Comparison of ENCODE assay signal across 9 cellular contexts in genomic region chr3:195102609-195103467, GRCh38.
DNase-seq lines count a peak whose midpoint lies in the region; ATAC-seq and TF ChIP-seq lines count a peak whose summit lies in the region.
"Had no signal": no experiment of that assay in that cellular context is flagged by ENCODE, and none has a peak within 500 bp of the region (broad histone marks: within the 10 kb centered on the region; RNA-seq: fewer than 3 reads in every experiment).

No MANE protein-coding gene starts in this region.

- H3K27me3 Mint-ChIP-seq in brain = peaks cover 3% of the 10 kb centered on the region

- H3K56ac ChIP-seq in IMR-90 (ENCODE audit: extremely low read depth, insufficient read depth, low read length) = peak overlapping the region; percentile 71

- TF ChIP-seq CTCF in IMR-90 (conservative IDR thresholded peaks at IDR 0.05; ENCODE audit: low read depth, low read length) = no peak
- no peak for TF ChIP-seq CTCF in brain (conservative IDR thresholded peaks at IDR 0.05)
- no peak for TF ChIP-seq CTCF in liver (IDR thresholded peaks at IDR 0.05; ENCODE audit: low read depth, low read length, missing input control)
- TF ChIP-seq CTCF in WERI-Rb-1 (IDR thresholded peaks at IDR 0.05; ENCODE audit: low read depth, low read length) = no peak

- POLR2A ChIA-PET in IMR-90 (lab: Charles Lee; ENCODE audit: unreplicated experiment) = no interaction called here

- peaks cover 20% of the 10 kb centered on the region for H3K9me1 ChIP-seq in IMR-90 (ENCODE audit: insufficient read depth, low read length)

- peak overlapping the region; percentile 96 for H2BK5ac ChIP-seq in IMR-90 (ENCODE audit: low read depth, low read length, poor library complexity, severe bottlenecking)

- TF ChIP-seq RAD21 in IMR-90 (IDR thresholded peaks at IDR 0.05; ENCODE audit: low read length) (no peak; the same call in 1 of the 2 replicates), liver (IDR thresholded peaks at IDR 0.05) (peak; percentile 24 to 33)

- peaks cover 56% of the 10 kb centered on the region for H3K4me1 Mint-ChIP-seq in brain

- H2AFZ ChIP-seq in IMR-90 (replicated peaks; ENCODE audit: low read length, poor library complexity) = peak overlapping the region; percentile 80

- H3K27ac ChIP-seq in IMR-90 (ENCODE audit: insufficient read depth, low read length) (peak overlapping the region; percentile 96), liver (ENCODE audit: low read depth in 1 of 2, low read length in 2 of 2) (peak overlapping the region in 1 of 2 donors; percentile 26), WERI-Rb-1 (no peak overlapping the region)
- H3K27ac ChIP-seq: thyroid gland had no signal

- H4K8ac ChIP-seq in IMR-90 (ENCODE audit: low read depth in 2 of 2, low read length in 2 of 2) = peak overlapping the region; percentile 65 to 99

- H3K14ac ChIP-seq in IMR-90 (replicated peaks; ENCODE audit: low read depth, low read length) = peak overlapping the region; percentile 90

- H4K91ac ChIP-seq in IMR-90 (ENCODE audit: insufficient read depth, low read depth, low read length) = peak overlapping the region; percentile 97

- H3K36me3 ChIP-seq in IMR-90 (ENCODE audit: control insufficient read depth, insufficient read depth, low read length) (no peaks in the 10 kb centered on the region), liver (ENCODE audit: control insufficient read depth in 4 of 4, insufficient read depth in 3 of 4, low read depth in 1 of 4, low read length in 3 of 4) (no peaks in the 10 kb centered on the region), WERI-Rb-1 (no peaks in the 10 kb centered on the region)
- H3K36me3 ChIP-seq: thyroid gland had no signal

- H3K23ac ChIP-seq in IMR-90 (ENCODE audit: low read depth, low read length) = peak overlapping the region; percentile 84; the same call in 1 of the 2 replicates

- 60% methylated on average over 2 of the region's 32 CpGs; no CpG with 5 or more reads in 1 of the 2 experiments for WGBS in IMR-90 (ENCODE audit: extremely low coverage in 2 of 2, insufficient read length in 1 of 2), 2 experiments
- 85% methylated on average over 32 of the region's 32 CpGs for WGBS in liver

- ATAC-seq in IMR-90 (ENCODE audit: low read depth) (peak; percentile 64), HG02759 (IDR thresholded peaks at IDR 0.05; ENCODE audit: unreplicated experiment) (no peak)

- peak overlapping the region; percentile 98 for H2AK5ac ChIP-seq in IMR-90 (ENCODE audit: low read depth, low read length)

- H3K4me2 ChIP-seq in IMR-90 (ENCODE audit: low read depth, low read length) = peak overlapping the region; percentile 25; the same call in 1 of the 2 replicates

- intact Hi-C loops in IMR-90 (cut with micrococcal nuclease) = loop anchor here (1.0 kb wide), 1 partner anchor 156 kb away; no protein-coding TSS in a partner anchor

- no peaks in the 10 kb centered on the region for H3K36me3 Mint-ChIP-seq in brain

- H3K4me1 ChIP-seq in IMR-90 (ENCODE audit: control insufficient read depth, insufficient read depth, low read length) = peaks cover 18% of the 10 kb centered on the region
- peaks cover 1 to 29% (median 13%) of the 10 kb centered on the region in 4 donors for H3K4me1 ChIP-seq in liver (ENCODE audit: control insufficient read depth in 4 of 4, insufficient read depth in 4 of 4, low read length in 3 of 4)
- H3K4me1 ChIP-seq: thyroid gland had no signal

- H2BK20ac ChIP-seq in IMR-90 (ENCODE audit: low read depth, low read length) = peak overlapping the region; percentile 98

- H3K9ac ChIP-seq in IMR-90 (ENCODE audit: low read depth, low read length) = no peak overlapping the region; the same call in 1 of the 2 replicates
- no peak overlapping the region for H3K9ac ChIP-seq in liver (ENCODE audit: low read depth in 1 of 2, low read length in 2 of 2)

- peak overlapping the region; percentile 98 for H2BK120ac ChIP-seq in IMR-90 (ENCODE audit: low read depth, low read length)

- H2BK15ac ChIP-seq in IMR-90 (ENCODE audit: low read depth, low read length) = peak overlapping the region; percentile 98

- no peak overlapping the region for H3K4me3 Mint-ChIP-seq in brain

- peak overlapping the region; percentile 97 for H3K4ac ChIP-seq in IMR-90 (ENCODE audit: low read depth, low read length)

- DNase-seq in 8988T (peak; percentile 60), IMR-90 (peak; percentile 98), NCI-H774 (lab: John Stamatoyannopoulos, UW) (no peak), WERI-Rb-1 (no peak)
- DNase-seq in stimulated activated CD8-positive, alpha-beta memory T cell treated with anti-CD3 and anti-CD28 coated beads, Interleukin-4, amount 100 ng/mL, for 48 hours = no peak
- DNase-seq: thyroid gland had no signal

- no peaks in the 10 kb centered on the region for H4K20me1 ChIP-seq in IMR-90 (ENCODE audit: insufficient read depth, low read length)

- TF ChIP-seq POLR2A in IMR-90 (IDR thresholded peaks at IDR 0.05; ENCODE audit: low read depth, low read length) = no peak

- H3K27me3 ChIP-seq in IMR-90 (ENCODE audit: control insufficient read depth, insufficient read depth, low read length) = no peaks in the 10 kb centered on the region
- H3K27me3 ChIP-seq in liver (ENCODE audit: control insufficient read depth in 4 of 4, insufficient read depth in 4 of 4, low read length in 3 of 4) = no peaks in the 10 kb centered on the region
- H3K27me3 ChIP-seq in WERI-Rb-1 (ENCODE audit: insufficient read depth, low read depth, severe bottlenecking) = no peaks in the 10 kb centered on the region
- H3K27me3 ChIP-seq: thyroid gland had no signal

- peak overlapping the region; percentile 27 to 85 (median 37) for H3K27ac Mint-ChIP-seq in brain

- H3K79me1 ChIP-seq in IMR-90 (ENCODE audit: low read depth in 1 of 2, low read length in 2 of 2) = peaks cover 12 to 35% of the 10 kb centered on the region in 2 experiments; a peak in 3 of 4 replicates

- H3K9me3 ChIP-seq in IMR-90 (ENCODE audit: control insufficient read depth, insufficient read depth, low read length) = no peaks in the 10 kb centered on the region
- H3K9me3 ChIP-seq in liver (ENCODE audit: control insufficient read depth in 4 of 4, low read length in 3 of 4) = no peaks in the 10 kb centered on the region
- H3K9me3 ChIP-seq in WERI-Rb-1 (ENCODE audit: severe bottlenecking) = no peaks in the 10 kb centered on the region
- H3K9me3 ChIP-seq: thyroid gland had no signal

- H3K4me3 ChIP-seq in IMR-90 (ENCODE audit: insufficient read depth, low read depth, low read length) (no peak overlapping the region), liver (ENCODE audit: low read depth in 1 of 3, low read length in 3 of 3) (no peak overlapping the region), WERI-Rb-1 (ENCODE audit: low read depth, low read length) (no peak overlapping the region)
- H3K4me3 ChIP-seq: thyroid gland had no signal

- H3K9me3 Mint-ChIP-seq in brain = peaks cover 0 to 2% (median 0%) of the 10 kb centered on the region in 5 experiments

- peak overlapping the region; percentile 99 for H4K5ac ChIP-seq in IMR-90 (ENCODE audit: low read depth, low read length)

- peak overlapping the region; percentile 12 for H2AK9ac ChIP-seq in IMR-90 (replicated peaks; ENCODE audit: low read depth, low read length, poor library complexity)

- in situ Hi-C loops in IMR-90 (cut with MboI; ENCODE audit: low sequenced_read_pairs) = no loop called here

- H3K18ac ChIP-seq in IMR-90 (ENCODE audit: low read depth, low read length) = peak overlapping the region; percentile 99

- CTCF ChIA-PET in IMR-90 (lab: Yijun Ruan, JAX) = interaction anchor here (1.1 kb wide), 1 partner anchor 420 kb away, joined by 4 read pairs; no protein-coding TSS in a partner anchor

- BruUV-seq in IMR-90 (replicated peaks; lab: Mats Ljungman, UMichigan) = no TSS peak

- dilution Hi-C loops in IMR-90 (cut with HindIII; ENCODE audit: low sequenced_read_pairs, unreplicated experiment) = no loop called here

TF ChIP-seq in IMR-90, 13 proteins besides CTCF, POLR2A, EP300 and RAD21 (continues in another document):
- TF ChIP-seq NFE2L2 (IDR thresholded peaks at IDR 0.05; ENCODE audit: low read depth, low read length) (peak; percentile 97), FOS (IDR thresholded peaks at IDR 0.05; ENCODE audit: low read depth, low read length) (peak; percentile 53; the same call in 1 of the 2 replicates), MAFK (IDR thresholded peaks at IDR 0.05; ENCODE audit: low read depth, low read length) (peak; percentile 83), CHD1 (IDR thresholded peaks at IDR 0.05; ENCODE audit: low read depth, low read length) (no peak), USF2 (IDR thresholded peaks at IDR 0.05; ENCODE audit: low read depth, low read length) (no peak), CEBPB (IDR thresholded peaks at IDR 0.05; ENCODE audit: low read depth, low read length) (no peak)

TF ChIP-seq in liver, 16 proteins besides CTCF, POLR2A, EP300 and RAD21:
- TF ChIP-seq YY1 (IDR thresholded peaks at IDR 0.05) = peak; percentile 35
- no peak for TF ChIP-seq FOXA1 (IDR thresholded peaks at IDR 0.05)
- no peak for TF ChIP-seq SP1 (IDR thresholded peaks at IDR 0.05)
- no peak for TF ChIP-seq HNF4A (conservative IDR thresholded peaks at IDR 0.05)
- TF ChIP-seq, protein P1, sequence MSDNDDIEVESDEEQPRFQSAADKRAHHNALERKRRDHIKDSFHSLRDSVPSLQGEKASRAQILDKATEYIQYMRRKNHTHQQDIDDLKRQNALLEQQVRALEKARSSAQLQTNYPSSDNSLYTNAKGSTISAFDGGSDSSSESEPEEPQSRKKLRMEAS (IDR thresholded peaks at IDR 0.05) = no peak

Comparison
In these comparisons a context has a peak if more than half of its experiments do, and no peak if none do; other contexts are left out.
1. DNase-seq: peak in 8988T (single experiment) and IMR-90 (single experiment); none in NCI-H774 (single experiment), WERI-Rb-1 (single experiment) and stimulated activated CD8-positive, alpha-beta memory T cell treated with anti-CD3 and anti-CD28 coated beads, Interleukin-4, amount 100 ng/mL, for 48 hours (single experiment).